In genomic region chr13:76293751-76294150, GRCh38 we compare ENCODE assay signal across 24 cellular contexts.
DNase-seq lines count a peak whose midpoint lies in the region; ATAC-seq and TF ChIP-seq lines count a peak whose summit lies in the region.
"Had no signal": no experiment of that assay in that cellular context is flagged by ENCODE, and none has a peak within 500 bp of the region (broad histone marks: within the 10 kb centered on the region; RNA-seq: fewer than 3 reads in every experiment).

No MANE protein-coding gene starts in this region.

- no peaks in the 10 kb centered on the region for H3K4me1 Mint-ChIP-seq in stimulated activated naive B cell treated with anti-CD40 and anti-IgM and Interleukin-4, amounts not matched to agents 10 μg/mL and 1 μg/mL and 100 μg/mL, for 72 hours
- no peaks in the 10 kb centered on the region for H3K4me1 Mint-ChIP-seq in naive thymus-derived CD4-positive, alpha-beta T cell
- H3K4me1 Mint-ChIP-seq: naive B cell; stimulated activated memory B cell treated with anti-CD40 and anti-IgM and Interleukin-4, amounts not matched to agents 10 μg/mL and 1 μg/mL and 100 μg/mL, for 72 hours had no signal

- no peaks in the 10 kb centered on the region for H3K9me3 Mint-ChIP-seq in stimulated activated naive B cell treated with anti-CD40 and anti-IgM and Interleukin-4, amounts not matched to agents 10 μg/mL and 1 μg/mL and 100 μg/mL, for 72 hours
- H3K9me3 Mint-ChIP-seq in naive thymus-derived CD4-positive, alpha-beta T cell, result peaks cover 0 to 15% (median 4%) of the 10 kb centered on the region in 11 donors
- H3K9me3 Mint-ChIP-seq: stimulated activated memory B cell treated with anti-CD40 and anti-IgM and Interleukin-4, amounts not matched to agents 10 μg/mL and 1 μg/mL and 100 μg/mL, for 72 hours had no signal

- no peaks in the 10 kb centered on the region for H3K36me3 Mint-ChIP-seq in stimulated activated naive B cell treated with anti-CD40 and anti-IgM and Interleukin-4, amounts not matched to agents 10 μg/mL and 1 μg/mL and 100 μg/mL, for 72 hours
- H3K36me3 Mint-ChIP-seq in naive thymus-derived CD4-positive, alpha-beta T cell, result no peaks in the 10 kb centered on the region
- H3K36me3 Mint-ChIP-seq: naive B cell; stimulated activated memory B cell treated with anti-CD40 and anti-IgM and Interleukin-4, amounts not matched to agents 10 μg/mL and 1 μg/mL and 100 μg/mL, for 72 hours had no signal

- H3K27ac ChIP-seq in RWPE2 (ENCODE audit: poor library complexity, severe bottlenecking), result peak overlapping the region; percentile 63
- no peak overlapping the region for H3K27ac ChIP-seq in naive thymus-derived CD4-positive, alpha-beta T cell (ENCODE audit: low read depth, low read length)
- H3K27ac ChIP-seq: ovary, sigmoid colon had no signal

- H3K4me3 Mint-ChIP-seq in stimulated activated naive B cell treated with anti-CD40 and anti-IgM and Interleukin-4, amounts not matched to agents 10 μg/mL and 1 μg/mL and 100 μg/mL, for 72 hours, result no peak overlapping the region
- no peak overlapping the region for H3K4me3 Mint-ChIP-seq in naive thymus-derived CD4-positive, alpha-beta T cell
- H3K4me3 Mint-ChIP-seq: activated CD8-positive, alpha-beta T cell treated with anti-CD3 and anti-CD28 coated beads, Interleukin-2, amount 10 ng/mL, durations not matched to agents 7 days and 5 days; naive B cell; stimulated activated memory B cell treated with anti-CD40 and anti-IgM and Interleukin-4, amounts not matched to agents 10 μg/mL and 1 μg/mL and 100 μg/mL, for 72 hours had no signal

- H3K4me3 ChIP-seq in BJ (ENCODE audit: low read depth, low read length) (no peak overlapping the region), RWPE2 (ENCODE audit: severe bottlenecking) (no peak overlapping the region)
- no peak overlapping the region for H3K4me3 ChIP-seq in naive thymus-derived CD4-positive, alpha-beta T cell (ENCODE audit: low read length)
- H3K4me3 ChIP-seq: HAP-1, ovary, sigmoid colon had no signal

- POLR2A ChIA-PET in BJ (lab: Charles Lee), result no interaction called here
- POLR2A ChIA-PET in naive thymus-derived CD4-positive, alpha-beta T cell (lab: Charles Lee), result no interaction called here

- intact Hi-C loops in naive thymus-derived CD4-positive, alpha-beta T cell (cut with micrococcal nuclease), result no loop called here

- CTCF ChIA-PET in BJ (lab: Yijun Ruan, JAX), result no interaction called here
- CTCF ChIA-PET in naive thymus-derived CD4-positive, alpha-beta T cell (lab: Charles Lee), result no interaction called here

- ATAC-seq in RWPE2 (ENCODE audit: low read depth) (no peak), HG03565 (IDR thresholded peaks at IDR 0.05; ENCODE audit: unreplicated experiment) (no peak)
- ATAC-seq in stimulated activated naive B cell treated with anti-CD40 and anti-IgM and Interleukin-4, amounts not matched to agents 10 μg/mL and 1 μg/mL and 100 μg/mL, for 72 hours (replicated peaks), result no peak
- no peak for ATAC-seq in naive thymus-derived CD4-positive, alpha-beta T cell
- ATAC-seq: activated CD8-positive, alpha-beta T cell treated with anti-CD3 and anti-CD28 coated beads, Interleukin-2, amount 10 ng/mL, durations not matched to agents 7 days and 5 days; stimulated activated memory B cell treated with anti-CD40 and anti-IgM and Interleukin-4, amounts not matched to agents 10 μg/mL and 1 μg/mL and 100 μg/mL, for 72 hours had no signal

- H3K27me3 Mint-ChIP-seq in stimulated activated naive B cell treated with anti-CD40 and anti-IgM and Interleukin-4, amounts not matched to agents 10 μg/mL and 1 μg/mL and 100 μg/mL, for 72 hours, result no peaks in the 10 kb centered on the region
- peaks cover 0 to 12% (median 0%) of the 10 kb centered on the region in 5 donors for H3K27me3 Mint-ChIP-seq in naive thymus-derived CD4-positive, alpha-beta T cell
- H3K27me3 Mint-ChIP-seq: stimulated activated memory B cell treated with anti-CD40 and anti-IgM and Interleukin-4, amounts not matched to agents 10 μg/mL and 1 μg/mL and 100 μg/mL, for 72 hours had no signal

- DNase-seq in BJ (ENCODE audit: low read depth) (peak; percentile 5), RWPE2 (ENCODE audit: low spot score) (no peak), fibroblast of gingiva (ENCODE audit: low read depth) (peak; percentile 4), myocyte (ENCODE audit: low read depth) (peak; percentile 73)
- no peak for DNase-seq in stimulated activated naive B cell treated with anti-CD40 and anti-IgM and Interleukin-4, amounts not matched to agents 10 μg/mL and 1 μg/mL and 100 μg/mL, for 72 hours
- DNase-seq in naive thymus-derived CD4-positive, alpha-beta T cell, result no peak
- DNase-seq in stimulated activated CD4-positive, alpha-beta T cell treated with anti-CD3 and anti-CD28 coated beads, Interleukin-4, amount 100 ng/mL, for 4 hours, result no peak
- DNase-seq: activated CD4-positive, CD25-positive, alpha-beta regulatory T cell treated with anti-CD3 and anti-CD28 coated beads, Interleukin-2, amount 50 U/mL, for 72 hours; activated CD8-positive, alpha-beta T cell treated with anti-CD3 and anti-CD28 coated beads, Interleukin-2, amount 10 ng/mL, durations not matched to agents 7 days and 5 days; activated T-cell treated with anti-CD3 and anti-CD28 coated beads, Interleukin-2, amount 50 U/mL, for 1 hour; amygdala; cerebellar nuclear complex; effector CD4-positive, alpha-beta T cell; Karpas-422; naive B cell; NCI-H1092; NCI-H2081 treated with DMSO at 0.1 percent for 48 hours; NCI-H510A; ovary; RPMI8226; sigmoid colon had no signal

- TF ChIP-seq CTCF in BJ (IDR thresholded peaks at IDR 0.05; ENCODE audit: insufficient read depth, low read depth, low read length) (no peak), RWPE2 (IDR thresholded peaks at IDR 0.05; ENCODE audit: poor library complexity, severe bottlenecking) (no peak)

- H3K4me1 ChIP-seq in RWPE2 (ENCODE audit: insufficient read depth, poor library complexity, severe bottlenecking), result peaks cover 18% of the 10 kb centered on the region
- H3K4me1 ChIP-seq in naive thymus-derived CD4-positive, alpha-beta T cell (ENCODE audit: control insufficient read depth in 2 of 2, insufficient read depth in 2 of 2, low read length in 2 of 2), result no peaks in the 10 kb centered on the region
- H3K4me1 ChIP-seq: HAP-1, sigmoid colon had no signal

- no peaks in the 10 kb centered on the region for H3K9me3 ChIP-seq in RWPE2 (ENCODE audit: severe bottlenecking)
- no peaks in the 10 kb centered on the region for H3K9me3 ChIP-seq in naive thymus-derived CD4-positive, alpha-beta T cell (ENCODE audit: control insufficient read depth in 2 of 3, low read length in 3 of 3)
- H3K9me3 ChIP-seq: HAP-1, ovary, sigmoid colon had no signal

- H3K27me3 ChIP-seq in BJ (ENCODE audit: control insufficient read depth, insufficient read depth, low read length) (no peaks in the 10 kb centered on the region), RWPE2 (ENCODE audit: insufficient read depth, poor library complexity, severe bottlenecking) (no peaks in the 10 kb centered on the region)
- no peaks in the 10 kb centered on the region for H3K27me3 ChIP-seq in naive thymus-derived CD4-positive, alpha-beta T cell (ENCODE audit: control insufficient read depth in 2 of 2, insufficient read depth in 2 of 2, low read length in 2 of 2)
- H3K27me3 ChIP-seq: ovary, sigmoid colon had no signal

- H3K36me3 ChIP-seq in BJ (ENCODE audit: control insufficient read depth, insufficient read depth, low read length), result no peaks in the 10 kb centered on the region
- H3K36me3 ChIP-seq in RWPE2 (ENCODE audit: low read depth), result no peaks in the 10 kb centered on the region
- H3K36me3 ChIP-seq in naive thymus-derived CD4-positive, alpha-beta T cell (ENCODE audit: control insufficient read depth in 2 of 3, insufficient read depth in 3 of 3, low read length in 3 of 3), result no peaks in the 10 kb centered on the region
- H3K36me3 ChIP-seq: HAP-1, ovary, sigmoid colon had no signal

- H3K27ac Mint-ChIP-seq in stimulated activated naive B cell treated with anti-CD40 and anti-IgM and Interleukin-4, amounts not matched to agents 10 μg/mL and 1 μg/mL and 100 μg/mL, for 72 hours, result no peak overlapping the region
- no peak overlapping the region for H3K27ac Mint-ChIP-seq in naive thymus-derived CD4-positive, alpha-beta T cell
- H3K27ac Mint-ChIP-seq: activated CD8-positive, alpha-beta T cell treated with anti-CD3 and anti-CD28 coated beads, Interleukin-2, amount 10 ng/mL, durations not matched to agents 7 days and 5 days; naive B cell; stimulated activated memory B cell treated with anti-CD40 and anti-IgM and Interleukin-4, amounts not matched to agents 10 μg/mL and 1 μg/mL and 100 μg/mL, for 72 hours had no signal

Comparison
In these comparisons a context has a peak if more than half of its experiments do, and no peak if none do; other contexts are left out.
1. DNase-seq: peak in BJ (single experiment), fibroblast of gingiva (single experiment) and myocyte (single experiment); none in RWPE2 (single experiment), stimulated activated naive B cell treated with anti-CD40 and anti-IgM and Interleukin-4, amounts not matched to agents 10 μg/mL and 1 μg/mL and 100 μg/mL, for 72 hours (single experiment), naive thymus-derived CD4-positive, alpha-beta T cell (0 of 9) and stimulated activated CD4-positive, alpha-beta T cell treated with anti-CD3 and anti-CD28 coated beads, Interleukin-4, amount 100 ng/mL, for 4 hours (0 of 2).